16 cellular contexts compared by ENCODE assay signal in genomic region chr20:50447102-50447804, GRCh38.
"Had no signal": no experiment of that assay in that cellular context is flagged by ENCODE, and none has a peak within 500 bp of the region (broad histone marks: within the 10 kb centered on the region; RNA-seq: fewer than 3 reads in every experiment).

No MANE protein-coding gene starts in this region.

- H3K9me3 Mint-ChIP-seq: activated CD4-positive, alpha-beta memory T cell treated with anti-CD3 and anti-CD28 coated beads, Interleukin-2, amount 10 ng/mL, durations not matched to agents 7 days and 5 days; activated naive CD8-positive, alpha-beta T cell treated with anti-CD3 and anti-CD28 coated beads, Interleukin-2, amount 50 U/mL, for 24 hours; mesothelial cell of epicardium; stimulated activated naive CD8-positive, alpha-beta T cell treated with anti-CD3 and anti-CD28 coated beads, Interleukin-15, Interleukin-2, amounts not matched to agents 100 ng/mL and 50 ng/mL, for 24 hours; T-cell had no signal

- H3K27ac Mint-ChIP-seq: activated CD4-positive, alpha-beta memory T cell treated with anti-CD3 and anti-CD28 coated beads, Interleukin-2, amount 10 ng/mL, durations not matched to agents 7 days and 5 days; activated CD4-positive, alpha-beta T cell treated with anti-CD3 and anti-CD28 coated beads for 36 hours; activated naive CD8-positive, alpha-beta T cell treated with anti-CD3 and anti-CD28 coated beads, Interleukin-2, amount 50 U/mL, for 24 hours; mesothelial cell of epicardium; stimulated activated naive CD8-positive, alpha-beta T cell treated with anti-CD3 and anti-CD28 coated beads, Interleukin-15, Interleukin-2, amounts not matched to agents 100 ng/mL and 50 ng/mL, for 24 hours had no signal

- H3K36me3 ChIP-seq: gastrocnemius medialis, heart right ventricle, sigmoid colon, thoracic aorta had no signal

- ATAC-seq: activated CD4-positive, alpha-beta T cell treated with anti-CD3 and anti-CD28 coated beads for 36 hours; activated naive CD8-positive, alpha-beta T cell treated with anti-CD3 and anti-CD28 coated beads, Interleukin-2, amount 50 U/mL, for 24 hours; gastrocnemius medialis; heart right ventricle; T-cell had no signal

- H3K4me3 Mint-ChIP-seq: activated CD4-positive, alpha-beta memory T cell treated with anti-CD3 and anti-CD28 coated beads, Interleukin-2, amount 10 ng/mL, durations not matched to agents 7 days and 5 days; activated CD4-positive, alpha-beta T cell treated with anti-CD3 and anti-CD28 coated beads for 36 hours; activated naive CD8-positive, alpha-beta T cell treated with anti-CD3 and anti-CD28 coated beads, Interleukin-2, amount 50 U/mL, for 24 hours; mesothelial cell of epicardium; naive B cell; stimulated activated naive CD8-positive, alpha-beta T cell treated with anti-CD3 and anti-CD28 coated beads, Interleukin-15, Interleukin-2, amounts not matched to agents 100 ng/mL and 50 ng/mL, for 24 hours; T-cell had no signal

- H3K4me3 ChIP-seq: gastrocnemius medialis, heart right ventricle, sigmoid colon, thoracic aorta had no signal

- H3K27ac ChIP-seq: gastrocnemius medialis, sigmoid colon, thoracic aorta, VCaP had no signal

- H3K27me3 ChIP-seq: gastrocnemius medialis, heart right ventricle, sigmoid colon had no signal

- H3K9me3 ChIP-seq: gastrocnemius medialis, heart right ventricle, sigmoid colon, thoracic aorta had no signal

- DNase-seq: activated CD4-positive, alpha-beta memory T cell treated with anti-CD3 and anti-CD28 coated beads, Interleukin-2, amount 10 ng/mL, durations not matched to agents 7 days and 5 days; activated CD4-positive, alpha-beta T cell treated with anti-CD3 and anti-CD28 coated beads for 36 hours; activated naive CD8-positive, alpha-beta T cell treated with anti-CD3 and anti-CD28 coated beads, Interleukin-2, amount 50 U/mL, for 24 hours; activated T-cell treated with anti-CD3 and anti-CD28 coated beads, Interleukin-2, amount 50 U/mL, for 48 hours; gastrocnemius medialis; heart right ventricle; naive B cell; nucleus accumbens; sigmoid colon; stimulated activated CD4-positive, alpha-beta T cell treated with anti-CD3 and anti-CD28 coated beads, Interleukin-2, amount 100 ng/mL, for 24 hours; T-cell; T1000 had no signal

- H3K36me3 Mint-ChIP-seq: mesothelial cell of epicardium, naive B cell, T-cell had no signal
